ENCODE assay signal across 1 cellular context in the genomic region with DNA sequence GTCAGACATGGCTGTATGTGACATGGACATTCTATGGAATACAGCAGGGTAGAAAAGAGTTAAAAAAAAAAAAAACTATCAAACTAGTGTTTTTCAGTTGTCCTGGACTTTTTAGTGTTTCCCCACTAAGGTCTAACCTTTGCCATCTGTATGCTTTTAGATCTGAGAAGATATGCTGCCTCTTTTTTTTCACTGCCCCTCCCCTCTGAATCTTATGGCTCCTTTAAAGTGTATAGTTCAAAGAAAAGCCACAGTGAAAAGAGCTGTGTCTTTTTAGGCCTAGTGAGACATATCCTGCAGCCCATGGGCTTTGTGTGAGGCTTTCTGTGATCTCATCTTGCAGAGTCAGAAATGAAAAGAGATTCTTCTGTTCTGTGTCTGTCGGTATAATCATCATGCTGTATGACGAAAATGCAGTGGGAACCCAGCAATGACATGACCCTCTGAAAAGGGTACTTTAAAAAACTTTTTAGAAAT.
TF ChIP-seq lines count a peak whose summit lies in the region.

No MANE protein-coding gene starts in this region.

TF ChIP-seq in HepG2, 621 proteins besides CTCF, POLR2A, EP300 and RAD21 (continued from another document and continues in another):
- TF ChIP-seq AKNA (CRISPR knock-in tag; IDR thresholded peaks at IDR 0.05; ENCODE audit: borderline replicate concordance) (no peak), DRAP1 (CRISPR knock-in tag; IDR thresholded peaks at IDR 0.05) (peak; percentile 81), ZSCAN25 (CRISPR knock-in tag; IDR thresholded peaks at IDR 0.05) (peak; percentile 26; the same call in 1 of the 2 replicates), ZBTB38 (CRISPR knock-in tag; IDR thresholded peaks at IDR 0.05) (no peak), ZNF572 (CRISPR knock-in tag; IDR thresholded peaks at IDR 0.05) (no peak), ZNF12 (CRISPR knock-in tag; IDR thresholded peaks at IDR 0.05) (no peak), NFE2L1 (CRISPR knock-in tag; IDR thresholded peaks at IDR 0.05; ENCODE audit: borderline replicate concordance) (no peak), CBX1 (IDR thresholded peaks at IDR 0.05; ENCODE audit: low read depth) (no peak), ZZZ3 (CRISPR knock-in tag; IDR thresholded peaks at IDR 0.05; ENCODE audit: borderline replicate concordance) (no peak), ZIK1 (CRISPR knock-in tag; IDR thresholded peaks at IDR 0.05; ENCODE audit: borderline replicate concordance, low read depth) (no peak), KDM5A (IDR thresholded peaks at IDR 0.05; ENCODE audit: borderline replicate concordance, low read length) (peak; percentile 33; the same call in 1 of the 2 replicates), U2AF2 (IDR thresholded peaks at IDR 0.05; ENCODE audit: low read depth, low read length) (no peak), RELA (CRISPR knock-in tag; IDR thresholded peaks at IDR 0.05) (0 out of 2 replicates have a peak, but pooled peaks have one; percentile 51), POLR2AphosphoS5 (IDR thresholded peaks at IDR 0.05; ENCODE audit: low read depth, low read length) (no peak), MED8 (CRISPR knock-in tag; IDR thresholded peaks at IDR 0.05; ENCODE audit: insufficient replicate concordance) (peak; percentile 62), MAFF (IDR thresholded peaks at IDR 0.05; ENCODE audit: low read depth, low read length) (no peak), ZNF20 (CRISPR knock-in tag; IDR thresholded peaks at IDR 0.05) (no peak), FOXP4 (CRISPR knock-in tag; IDR thresholded peaks at IDR 0.05) (peak; percentile 93), NR1H2 (CRISPR knock-in tag; IDR thresholded peaks at IDR 0.05; ENCODE audit: borderline replicate concordance, low read depth) (no peak), ZNF552 (CRISPR knock-in tag; IDR thresholded peaks at IDR 0.05; ENCODE audit: borderline replicate concordance) (no peak), ZNF839 (CRISPR knock-in tag; IDR thresholded peaks at IDR 0.05; ENCODE audit: borderline replicate concordance) (no peak), ZNF451 (CRISPR knock-in tag; IDR thresholded peaks at IDR 0.05) (no peak), DZIP1 (CRISPR knock-in tag; IDR thresholded peaks at IDR 0.05) (no peak), GMEB2 (CRISPR knock-in tag; IDR thresholded peaks at IDR 0.05; ENCODE audit: low read depth) (no peak), CREB1 (IDR thresholded peaks at IDR 0.05) (peak; percentile 70), CREB1 (CRISPR knock-in tag; IDR thresholded peaks at IDR 0.05) (peak; percentile 85), ZNF207 (IDR thresholded peaks at IDR 0.05; ENCODE audit: borderline replicate concordance) (no peak), CCAR2 (optimal IDR thresholded peaks at IDR 0.05; ENCODE audit: low read depth, low read length) (peak; percentile 71), JUNB (CRISPR knock-in tag; IDR thresholded peaks at IDR 0.05; ENCODE audit: borderline replicate concordance) (no peak; the same call in 1 of the 2 replicates), ARHGAP35 (CRISPR knock-in tag; IDR thresholded peaks at IDR 0.05; ENCODE audit: borderline replicate concordance) (no peak), GABPA (IDR thresholded peaks at IDR 0.05; ENCODE audit: low read depth, low read length) (no peak), GABPA (CRISPR knock-in tag; IDR thresholded peaks at IDR 0.05; ENCODE audit: low read depth) (no peak), SMAD9 (CRISPR knock-in tag; IDR thresholded peaks at IDR 0.05) (no peak)
- TF ChIP-seq, protein P1, sequence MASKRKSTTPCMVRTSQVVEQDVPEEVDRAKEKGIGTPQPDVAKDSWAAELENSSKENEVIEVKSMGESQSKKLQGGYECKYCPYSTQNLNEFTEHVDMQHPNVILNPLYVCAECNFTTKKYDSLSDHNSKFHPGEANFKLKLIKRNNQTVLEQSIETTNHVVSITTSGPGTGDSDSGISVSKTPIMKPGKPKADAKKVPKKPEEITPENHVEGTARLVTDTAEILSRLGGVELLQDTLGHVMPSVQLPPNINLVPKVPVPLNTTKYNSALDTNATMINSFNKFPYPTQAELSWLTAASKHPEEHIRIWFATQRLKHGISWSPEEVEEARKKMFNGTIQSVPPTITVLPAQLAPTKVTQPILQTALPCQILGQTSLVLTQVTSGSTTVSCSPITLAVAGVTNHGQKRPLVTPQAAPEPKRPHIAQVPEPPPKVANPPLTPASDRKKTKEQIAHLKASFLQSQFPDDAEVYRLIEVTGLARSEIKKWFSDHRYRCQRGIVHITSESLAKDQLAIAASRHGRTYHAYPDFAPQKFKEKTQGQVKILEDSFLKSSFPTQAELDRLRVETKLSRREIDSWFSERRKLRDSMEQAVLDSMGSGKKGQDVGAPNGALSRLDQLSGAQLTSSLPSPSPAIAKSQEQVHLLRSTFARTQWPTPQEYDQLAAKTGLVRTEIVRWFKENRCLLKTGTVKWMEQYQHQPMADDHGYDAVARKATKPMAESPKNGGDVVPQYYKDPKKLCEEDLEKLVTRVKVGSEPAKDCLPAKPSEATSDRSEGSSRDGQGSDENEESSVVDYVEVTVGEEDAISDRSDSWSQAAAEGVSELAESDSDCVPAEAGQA (IDR thresholded peaks at IDR 0.05; ENCODE audit: low read depth): no peak; the same call in 1 of the 2 replicates
- TF ChIP-seq, protein P1 (CRISPR knock-in tag; IDR thresholded peaks at IDR 0.05; ENCODE audit: borderline replicate concordance): no peak; the same call in 1 of the 2 replicates
- TF ChIP-seq, protein P2, sequence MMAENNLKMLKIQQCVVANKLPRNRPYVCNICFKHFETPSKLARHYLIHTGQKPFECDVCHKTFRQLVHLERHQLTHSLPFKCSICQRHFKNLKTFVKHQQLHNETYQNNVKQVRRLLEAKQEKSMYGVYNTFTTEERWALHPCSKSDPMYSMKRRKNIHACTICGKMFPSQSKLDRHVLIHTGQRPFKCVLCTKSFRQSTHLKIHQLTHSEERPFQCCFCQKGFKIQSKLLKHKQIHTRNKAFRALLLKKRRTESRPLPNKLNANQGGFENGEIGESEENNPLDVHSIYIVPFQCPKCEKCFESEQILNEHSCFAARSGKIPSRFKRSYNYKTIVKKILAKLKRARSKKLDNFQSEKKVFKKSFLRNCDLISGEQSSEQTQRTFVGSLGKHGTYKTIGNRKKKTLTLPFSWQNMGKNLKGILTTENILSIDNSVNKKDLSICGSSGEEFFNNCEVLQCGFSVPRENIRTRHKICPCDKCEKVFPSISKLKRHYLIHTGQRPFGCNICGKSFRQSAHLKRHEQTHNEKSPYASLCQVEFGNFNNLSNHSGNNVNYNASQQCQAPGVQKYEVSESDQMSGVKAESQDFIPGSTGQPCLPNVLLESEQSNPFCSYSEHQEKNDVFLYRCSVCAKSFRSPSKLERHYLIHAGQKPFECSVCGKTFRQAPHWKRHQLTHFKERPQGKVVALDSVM (CRISPR knock-in tag; IDR thresholded peaks at IDR 0.05): no peak
